In the genomic region with DNA sequence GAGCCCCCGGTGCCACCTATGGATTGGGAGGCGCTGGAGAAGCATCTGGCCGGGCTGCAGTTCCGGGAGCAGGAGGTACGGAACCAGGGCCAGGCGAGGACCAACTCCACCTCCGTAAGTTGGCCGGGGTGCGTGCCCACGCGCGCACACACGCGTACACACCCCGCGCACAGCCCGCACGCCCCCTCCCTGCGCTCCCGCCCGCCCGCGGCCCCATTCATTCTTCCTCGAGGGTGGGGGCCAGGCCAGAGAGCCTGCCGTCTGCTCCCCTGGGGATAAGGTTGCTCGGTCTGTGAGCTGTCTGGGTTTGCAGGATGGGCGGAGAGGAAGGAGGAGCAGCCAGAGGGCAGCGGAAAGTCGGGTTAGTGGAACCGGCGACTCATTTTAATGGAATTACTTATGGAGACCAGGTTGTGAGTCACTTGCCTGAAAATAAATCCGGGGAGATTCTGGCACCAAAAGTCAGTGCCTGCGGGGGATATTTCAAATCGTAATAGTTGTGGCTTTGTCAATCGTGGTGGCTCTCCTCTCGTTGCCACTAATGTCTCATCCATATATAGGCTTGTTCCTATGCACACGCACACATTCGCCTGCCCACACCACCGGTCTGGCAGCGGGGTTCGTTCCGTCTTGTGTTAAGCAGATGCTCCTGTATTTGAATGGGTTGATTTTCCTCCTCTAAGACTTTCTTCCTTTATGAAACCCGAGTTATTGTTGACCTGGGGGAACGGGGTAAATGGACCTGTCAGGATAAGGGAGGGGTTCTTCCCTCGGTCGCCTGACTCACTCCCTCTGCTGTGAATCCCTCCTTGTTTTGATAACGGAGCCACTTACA, we compare ENCODE assay signal across 8 cellular contexts.
A peak's percentile ranks its signal among the peaks of the same experiment; 100 is the strongest.
DNase-seq lines count a peak whose midpoint lies in the region; ATAC-seq and TF ChIP-seq lines count a peak whose summit lies in the region.

No MANE protein-coding gene starts in this region.

- H3K27me3 ChIP-seq in MG63: no peaks in the 10 kb centered on the region
- H3K27me3 ChIP-seq in mucosa of rectum (ENCODE audit: control insufficient read depth in 2 of 2, insufficient read depth in 2 of 2, low read length in 2 of 2): peaks cover 0 to 1% of the 10 kb centered on the region in 2 donors

- peak overlapping the region; percentile 78 for H3K27ac Mint-ChIP-seq in type B pancreatic cell

- peaks cover 25% of the 10 kb centered on the region for H3K36me3 ChIP-seq in MG63
- no peaks in the 10 kb centered on the region for H3K36me3 ChIP-seq in mucosa of rectum (ENCODE audit: control insufficient read depth in 2 of 2, insufficient read depth in 2 of 2, low read length in 2 of 2)

- H3K9ac ChIP-seq in mucosa of rectum (ENCODE audit: low read depth in 1 of 2, low read length in 2 of 2): peak overlapping the region; percentile 49 to 66

- peaks cover 8 to 13% of the 10 kb centered on the region in 2 donors for H3K4me1 ChIP-seq in mucosa of rectum (ENCODE audit: control insufficient read depth in 2 of 2, insufficient read depth in 2 of 2, low read length in 2 of 2)

- no peaks in the 10 kb centered on the region for H3K9me3 Mint-ChIP-seq in type B pancreatic cell

- peaks cover 26% of the 10 kb centered on the region for H3K4me1 Mint-ChIP-seq in type B pancreatic cell (ENCODE audit: unreplicated experiment)

- H3K4me3 ChIP-seq in MG63 (peak overlapping the region; percentile 83), WI38 (ENCODE audit: low read depth, low read length) (peak overlapping the region; percentile 77), mucosa of rectum (ENCODE audit: low read length in 2 of 2) (peak overlapping the region; percentile 82 to 85)

- no peak for ATAC-seq in HG02798 (IDR thresholded peaks at IDR 0.05; ENCODE audit: poor library complexity, unreplicated experiment)

- H3K36me3 Mint-ChIP-seq in type B pancreatic cell: no peaks in the 10 kb centered on the region

- peaks cover 40% of the 10 kb centered on the region for H3K27me3 Mint-ChIP-seq in type B pancreatic cell

- peak overlapping the region; percentile 89 for H3K4me3 Mint-ChIP-seq in type B pancreatic cell

- peak overlapping the region; percentile 69 to 85 for H3K27ac ChIP-seq in mucosa of rectum (ENCODE audit: low read depth in 2 of 2, low read length in 2 of 2)

- H3K9me3 ChIP-seq in MG63 (no peaks in the 10 kb centered on the region), mucosa of rectum (ENCODE audit: control insufficient read depth in 2 of 2, low read length in 2 of 2) (no peaks in the 10 kb centered on the region)

- peak; percentile 100 for DNase-seq in ELR (ENCODE audit: low read depth)
- peak; percentile 99 for DNase-seq in MG63
- DNase-seq in fibroblast of gingiva (ENCODE audit: low read depth): peak; percentile 97
- no peak for DNase-seq in type B pancreatic cell (ENCODE audit: extremely low spot score, unreplicated experiment)
- no peak for DNase-seq in stimulated activated CD4-positive, alpha-beta T cell treated with anti-CD3 and anti-CD28 coated beads, Interleukin-12 subunit alpha, Interleukin-12 subunit beta, amount 100 ng/mL, for 4 hours

- TF ChIP-seq CTCF in WI38 (IDR thresholded peaks at IDR 0.05; ENCODE audit: low read depth, low read length) (no peak), type B pancreatic cell (conservative IDR thresholded peaks at IDR 0.05) (no peak)

Comparison
In these comparisons a context has a peak if more than half of its experiments do, and no peak if none do; other contexts are left out.
1. DNase-seq: peak in ELR (single experiment), MG63 (single experiment) and fibroblast of gingiva (single experiment); none in type B pancreatic cell (single experiment) and stimulated activated CD4-positive, alpha-beta T cell treated with anti-CD3 and anti-CD28 coated beads, Interleukin-12 subunit alpha, Interleukin-12 subunit beta, amount 100 ng/mL, for 4 hours (single experiment).
2. Peak in every context shown above with its lines, with median percentiles within 50 percentile points of each other: H3K4me3 ChIP-seq.